Comparison of ENCODE assay signal across 1 cellular context in genomic region chr3:196207159-196207832, GRCh38.
TF ChIP-seq lines count a peak whose summit lies in the region.

No MANE protein-coding gene starts in this region.

TF ChIP-seq in K562, 482 proteins besides CTCF, POLR2A, EP300 and RAD21 (continued from another document and continues in another):
- TF ChIP-seq PKNOX1 (IDR thresholded peaks at IDR 0.05): no peak
- peak; percentile 71 for TF ChIP-seq L3MBTL2 (IDR thresholded peaks at IDR 0.05)
- peak; percentile 56; the same call in 1 of the 2 replicates for TF ChIP-seq NR2C2 (CRISPR knock-in tag; IDR thresholded peaks at IDR 0.05)
- no peak for TF ChIP-seq NR2C2 (tag; IDR thresholded peaks at IDR 0.05)
- peak; percentile 62; the same call in 1 of the 2 replicates for TF ChIP-seq E2F3 (CRISPR knock-in tag; IDR thresholded peaks at IDR 0.05)
- peak; percentile 21; the same call in 1 of the 2 replicates for TF ChIP-seq CXXC5 (CRISPR knock-in tag; IDR thresholded peaks at IDR 0.05)
- TF ChIP-seq MEIS2 (IDR thresholded peaks at IDR 0.05; ENCODE audit: partially characterized antibody): no peak
- TF ChIP-seq CTBP1 (IDR thresholded peaks at IDR 0.05; ENCODE audit: borderline replicate concordance): 0 out of 2 replicates have a peak, but pooled peaks have one; percentile 26
- no peak for TF ChIP-seq NFATC3 (IDR thresholded peaks at IDR 0.05)
- no peak for TF ChIP-seq ZNF668 (CRISPR knock-in tag; IDR thresholded peaks at IDR 0.05)
- TF ChIP-seq PHF8 (IDR thresholded peaks at IDR 0.05; ENCODE audit: borderline replicate concordance, low read length): peak; percentile 50; the same call in 1 of the 2 replicates
- no peak for TF ChIP-seq ZNF695 (CRISPR knock-in tag; IDR thresholded peaks at IDR 0.05)
- TF ChIP-seq MAZ (CRISPR knock-in tag; conservative IDR thresholded peaks at IDR 0.05 in 1 of 2, IDR thresholded peaks at IDR 0.05 in 1 of 2): no peak; a peak in 1 of 4 replicates
- 0 out of 2 replicates have a peak, but pooled peaks have one; percentile 30 for TF ChIP-seq ZNF224 (CRISPR knock-in tag; IDR thresholded peaks at IDR 0.05)
- TF ChIP-seq GABPB2 (CRISPR knock-in tag; conservative IDR thresholded peaks at IDR 0.05): no peak
- no peak for TF ChIP-seq BRF2 (IDR thresholded peaks at IDR 0.05; ENCODE audit: borderline replicate concordance, insufficient read depth, insufficient read length)
- no peak for TF ChIP-seq ELF1 (tag; IDR thresholded peaks at IDR 0.05)
- TF ChIP-seq ZNF589 (CRISPR knock-in tag; IDR thresholded peaks at IDR 0.05; ENCODE audit: low read depth): 0 out of 2 replicates have a peak, but pooled peaks have one; percentile 31
- TF ChIP-seq COPS2 (conservative IDR thresholded peaks at IDR 0.05): no peak
- peak; percentile 66 for TF ChIP-seq MAX (CRISPR knock-in tag; IDR thresholded peaks at IDR 0.05)
- TF ChIP-seq FOXK1 (CRISPR knock-in tag; IDR thresholded peaks at IDR 0.05; ENCODE audit: borderline replicate concordance): peak; percentile 69; the same call in 1 of the 2 replicates
- TF ChIP-seq MYNN (IDR thresholded peaks at IDR 0.05): no peak
- TF ChIP-seq MYNN (CRISPR knock-in tag; IDR thresholded peaks at IDR 0.05): no peak
- TF ChIP-seq PBX2 (CRISPR knock-in tag; IDR thresholded peaks at IDR 0.05; ENCODE audit: low read depth): no peak
- TF ChIP-seq PBX2 (tag; conservative IDR thresholded peaks at IDR 0.05; ENCODE audit: low read depth): no peak
- TF ChIP-seq BCL6 (CRISPR knock-in tag; IDR thresholded peaks at IDR 0.05): no peak
- TF ChIP-seq PATZ1 (CRISPR knock-in tag; IDR thresholded peaks at IDR 0.05; ENCODE audit: borderline replicate concordance): no peak
- peak; percentile 47; the same call in 1 of the 2 replicates for TF ChIP-seq MGA (IDR thresholded peaks at IDR 0.05)
- TF ChIP-seq SAFB (IDR thresholded peaks at IDR 0.05; ENCODE audit: borderline replicate concordance, low read depth, low read length): 0 out of 2 replicates have a peak, but pooled peaks have one; percentile 10
- no peak for TF ChIP-seq KAT8 (IDR thresholded peaks at IDR 0.05; ENCODE audit: low read depth)
- TF ChIP-seq SP1 (CRISPR knock-in tag; IDR thresholded peaks at IDR 0.05): peak; percentile 58; the same call in 1 of the 2 replicates
- TF ChIP-seq BCOR (IDR thresholded peaks at IDR 0.05): 0 out of 2 replicates have a peak, but pooled peaks have one; percentile 8
- no peak for TF ChIP-seq ZMIZ1 (IDR thresholded peaks at IDR 0.05; ENCODE audit: low read depth in 2 of 2, low read length in 2 of 2)
- no peak for TF ChIP-seq PRPF4 (IDR thresholded peaks at IDR 0.05; ENCODE audit: insufficient read depth, low read depth, low read length, poor library complexity, severe bottlenecking)
- TF ChIP-seq WHSC1 (IDR thresholded peaks at IDR 0.05; ENCODE audit: low read length): no peak
- TF ChIP-seq PTBP1 (IDR thresholded peaks at IDR 0.05; ENCODE audit: low read depth, low read length): no peak
